ENCODE assay signal across 10 cellular contexts in genomic region chr14:71597289-71597920, GRCh38.
DNase-seq lines count a peak whose midpoint lies in the region; ATAC-seq and TF ChIP-seq lines count a peak whose summit lies in the region.
"Had no signal": no experiment of that assay in that cellular context is flagged by ENCODE, and none has a peak within 500 bp of the region (broad histone marks: within the 10 kb centered on the region; RNA-seq: fewer than 3 reads in every experiment).

No MANE protein-coding gene starts in this region.

- H3K36me3 Mint-ChIP-seq in activated naive CD4-positive, alpha-beta T cell treated with anti-CD3 and anti-CD28 coated beads, Interleukin-2, amount 50 U/mL, for 24 hours = peaks cover 23% of the 10 kb centered on the region
- peaks cover 44% of the 10 kb centered on the region for H3K36me3 Mint-ChIP-seq in activated naive CD4-positive, alpha-beta T cell treated with anti-CD3 and anti-CD28 coated beads, Interleukin-2, amount 10 ng/mL, durations not matched to agents 7 days and 5 days
- peaks cover 16 to 21% (median 18%) of the 10 kb centered on the region in 3 experiments for H3K36me3 Mint-ChIP-seq in H9 (ENCODE audit: insufficient read depth in 1 of 3, low read depth in 3 of 3)

- no peak overlapping the region for H2BK15ac ChIP-seq in H9 (ENCODE audit: low read depth, low read length)

- H3K4me1 ChIP-seq in OCI-LY3 (ENCODE audit: low read length) = peaks cover 24% of the 10 kb centered on the region
- H3K4me1 ChIP-seq in spleen = peaks cover 7 to 61% (median 28%) of the 10 kb centered on the region in 6 donors
- no peaks in the 10 kb centered on the region for H3K4me1 ChIP-seq in H9 (ENCODE audit: insufficient read depth, low read length)

- H4K20me1 ChIP-seq in OCI-LY3 (ENCODE audit: insufficient read depth, low read length) = no peaks in the 10 kb centered on the region
- no peaks in the 10 kb centered on the region for H4K20me1 ChIP-seq in H9 (ENCODE audit: control insufficient read depth, insufficient read depth, insufficient read length)

- H2BK20ac ChIP-seq in H9 (ENCODE audit: low read depth, low read length, poor library complexity, severe bottlenecking) = no peak overlapping the region

- peaks cover 25% of the 10 kb centered on the region; the same call in 1 of the 2 replicates for H3K79me2 ChIP-seq in OCI-LY3 (ENCODE audit: low read length)
- peaks cover 2% of the 10 kb centered on the region; the same call in 1 of the 2 replicates for H3K79me2 ChIP-seq in H9 (ENCODE audit: insufficient read depth, low read length)

- H4K5ac ChIP-seq in H9 (ENCODE audit: insufficient read length, low read depth, low read length) = no peak overlapping the region

- no peaks in the 10 kb centered on the region for H3K27me3 ChIP-seq in OCI-LY3 (ENCODE audit: low read depth, low read length)
- no peaks in the 10 kb centered on the region for H3K27me3 ChIP-seq in spleen (replicated peaks in 1 of 7)
- H3K27me3 ChIP-seq in H9 (ENCODE audit: insufficient read depth, low read length) = no peaks in the 10 kb centered on the region

- intact Hi-C loops in spleen (cut with DNase I; ENCODE audit: low total_unique reads) = no loop called here

- DNase-seq in activated naive CD4-positive, alpha-beta T cell treated with anti-CD3 and anti-CD28 coated beads, Interleukin-2, amount 10 ng/mL, durations not matched to agents 7 days and 5 days = no peak
- DNase-seq in spleen (no peak), AG08396 (ENCODE audit: low spot score) (no peak), H9 (no peak), cerebellar nuclear complex (lab: John Stamatoyannopoulos, UW) (no peak)
- DNase-seq: NCI-H2081 had no signal

- H3K9ac ChIP-seq in OCI-LY3 (ENCODE audit: low read length) = peak overlapping the region; percentile 21; the same call in 1 of the 2 replicates
- no peak overlapping the region for H3K9ac ChIP-seq in H9 (ENCODE audit: extremely low read depth, insufficient read length, low read length)

- CTCF ChIA-PET in activated naive CD4-positive, alpha-beta T cell treated with anti-CD3 and anti-CD28 coated beads, Interleukin-2, amount 10 ng/mL, durations not matched to agents 7 days and 5 days (lab: Charles Lee) = no interaction called here

- peak overlapping the region; percentile 44 for H3K27ac ChIP-seq in OCI-LY3 (ENCODE audit: low read length)
- H3K27ac ChIP-seq in spleen = peak overlapping the region in 6 of 8 donors; percentile 47 to 79 (median 62)
- no peak overlapping the region for H3K27ac ChIP-seq in H9 (ENCODE audit: insufficient read length, low read depth, low read length)

- H3K9me3 Mint-ChIP-seq in activated naive CD4-positive, alpha-beta T cell treated with anti-CD3 and anti-CD28 coated beads, Interleukin-2, amount 50 U/mL, for 24 hours = peaks cover 26% of the 10 kb centered on the region
- H3K9me3 Mint-ChIP-seq in activated naive CD4-positive, alpha-beta T cell treated with anti-CD3 and anti-CD28 coated beads, Interleukin-2, amount 10 ng/mL, durations not matched to agents 7 days and 5 days = peaks cover 16% of the 10 kb centered on the region
- peaks cover 12 to 13% of the 10 kb centered on the region in 2 experiments for H3K9me3 Mint-ChIP-seq in H9

- H3K4me1 Mint-ChIP-seq in activated naive CD4-positive, alpha-beta T cell treated with anti-CD3 and anti-CD28 coated beads, Interleukin-2, amount 50 U/mL, for 24 hours = peaks cover 65% of the 10 kb centered on the region
- peaks cover 46% of the 10 kb centered on the region for H3K4me1 Mint-ChIP-seq in activated naive CD4-positive, alpha-beta T cell treated with anti-CD3 and anti-CD28 coated beads, Interleukin-2, amount 10 ng/mL, durations not matched to agents 7 days and 5 days
- H3K4me1 Mint-ChIP-seq in H9 = peaks cover 11 to 14% of the 10 kb centered on the region in 2 experiments

- H2AK5ac ChIP-seq in H9 (ENCODE audit: insufficient read length, low read length) = no peak overlapping the region

- no peak overlapping the region for H3K4me3 Mint-ChIP-seq in activated naive CD4-positive, alpha-beta T cell treated with anti-CD3 and anti-CD28 coated beads, Interleukin-2, amount 50 U/mL, for 24 hours
- no peak overlapping the region for H3K4me3 Mint-ChIP-seq in activated naive CD4-positive, alpha-beta T cell treated with anti-CD3 and anti-CD28 coated beads, Interleukin-2, amount 10 ng/mL, durations not matched to agents 7 days and 5 days
- no peak overlapping the region for H3K4me3 Mint-ChIP-seq in H9
- H3K4me3 Mint-ChIP-seq: T-helper 1 cell treated with Interleukin-12 subunit alpha and Interleukin-12 subunit beta and Interleukin-4 antibody, amounts not matched to agents 30 μg/mL and 1 μg/mL, for 36 hours had no signal

- no peak overlapping the region for H2BK120ac ChIP-seq in H9 (ENCODE audit: low read depth, low read length, poor library complexity, severe bottlenecking)

- TF ChIP-seq POLR2A in spleen (IDR thresholded peaks at IDR 0.05) = no peak

- no peak overlapping the region for H3K18ac ChIP-seq in H9 (ENCODE audit: insufficient read length, low read depth, low read length)

- peak; percentile 14 for ATAC-seq in HG02623 (IDR thresholded peaks at IDR 0.05; ENCODE audit: unreplicated experiment)

- H3K79me1 ChIP-seq in H9 (ENCODE audit: insufficient read depth, low read depth, low read length, poor library complexity, severe bottlenecking) = no peaks in the 10 kb centered on the region

- H3K56ac ChIP-seq in H9 (ENCODE audit: insufficient read length, low read depth, low read length) = no peak overlapping the region

- no peak for TF ChIP-seq CTCF in OCI-LY3 (IDR thresholded peaks at IDR 0.05; ENCODE audit: low read depth, low read length)
- no peak for TF ChIP-seq CTCF in spleen (IDR thresholded peaks at IDR 0.05 in 8 of 11, conservative IDR thresholded peaks at IDR 0.05 in 3 of 11)
- TF ChIP-seq CTCF in H9 (conservative IDR thresholded peaks at IDR 0.05) = no peak

- peak overlapping the region; percentile 37 for H3K27ac Mint-ChIP-seq in activated naive CD4-positive, alpha-beta T cell treated with anti-CD3 and anti-CD28 coated beads, Interleukin-2, amount 50 U/mL, for 24 hours
- H3K27ac Mint-ChIP-seq in activated naive CD4-positive, alpha-beta T cell treated with anti-CD3 and anti-CD28 coated beads, Interleukin-2, amount 10 ng/mL, durations not matched to agents 7 days and 5 days = no peak overlapping the region
- no peak overlapping the region for H3K27ac Mint-ChIP-seq in H9

- WGBS in spleen, 5 donors = 55 to 74% (median 65%) methylated on average over 2 of the region's 2 CpGs
- no CpG with 5 or more reads among the region's 2 CpGs for WGBS in H9 (ENCODE audit: extremely low coverage, insufficient read length, low lambda C conversion rate)

- H3K36me3 ChIP-seq in OCI-LY3 (replicated peaks; ENCODE audit: low read depth, low read length) (peaks cover 16% of the 10 kb centered on the region), spleen (peaks cover 0 to 16% (median 2%) of the 10 kb centered on the region in 6 donors)

- no peak overlapping the region for H3K4ac ChIP-seq in H9 (ENCODE audit: low read depth, low read length)

- H2BK12ac ChIP-seq in H9 (ENCODE audit: insufficient read length, low read depth, low read length) = no peak overlapping the region

- peak overlapping the region; percentile 33; the same call in 1 of the 2 replicates for H3K4me3 ChIP-seq in OCI-LY3 (ENCODE audit: low read length)
- H3K4me3 ChIP-seq in spleen = peak overlapping the region in 1 of 8 donors; percentile 16

- no peak overlapping the region for H4K91ac ChIP-seq in H9 (ENCODE audit: insufficient read length, low read depth, low read length)

- H3K14ac ChIP-seq in H9 (ENCODE audit: insufficient read depth, low read length) = no peak overlapping the region

- H3K9me3 ChIP-seq in OCI-LY3 (ENCODE audit: insufficient read depth, low read length) = peaks cover 9% of the 10 kb centered on the region; the same call in 1 of the 2 replicates
- H3K9me3 ChIP-seq in spleen = peaks cover 0 to 20% (median 15%) of the 10 kb centered on the region in 8 donors
- H3K9me3 ChIP-seq in H9 (ENCODE audit: control insufficient read depth, low read depth, low read length) = no peaks in the 10 kb centered on the region

- H3K23me2 ChIP-seq in H9 (ENCODE audit: insufficient read length, low read depth, low read length, poor library complexity, severe bottlenecking) = no peaks in the 10 kb centered on the region

- H4K8ac ChIP-seq in H9 (replicated peaks; ENCODE audit: insufficient read length, low read depth, low read length) = no peak overlapping the region

- no peak overlapping the region for H3T11ph ChIP-seq in H9 (ENCODE audit: low read length)

- no peaks in the 10 kb centered on the region for H3K27me3 Mint-ChIP-seq in activated naive CD4-positive, alpha-beta T cell treated with anti-CD3 and anti-CD28 coated beads, Interleukin-2, amount 50 U/mL, for 24 hours
- no peaks in the 10 kb centered on the region for H3K27me3 Mint-ChIP-seq in activated naive CD4-positive, alpha-beta T cell treated with anti-CD3 and anti-CD28 coated beads, Interleukin-2, amount 10 ng/mL, durations not matched to agents 7 days and 5 days
- H3K27me3 Mint-ChIP-seq in H9 (ENCODE audit: low read depth) = peaks cover 17% of the 10 kb centered on the region

- H3K23ac ChIP-seq in H9 (ENCODE audit: insufficient read length, low read depth, low read length) = no peak overlapping the region

- H2BK5ac ChIP-seq in H9 (ENCODE audit: insufficient read length, low read length) = no peak overlapping the region

- H2AFZ ChIP-seq in OCI-LY3 (ENCODE audit: low read depth, low read length) (peak overlapping the region; percentile 72), H9 (ENCODE audit: low read length) (no peak overlapping the region)

- H3K4me2 ChIP-seq in OCI-LY3 (ENCODE audit: low read length) (peak overlapping the region; percentile 62), H9 (ENCODE audit: insufficient read depth, insufficient read length, low read length) (no peak overlapping the region)
